ENCODE assay signal across 12 cellular contexts in the genomic region with DNA sequence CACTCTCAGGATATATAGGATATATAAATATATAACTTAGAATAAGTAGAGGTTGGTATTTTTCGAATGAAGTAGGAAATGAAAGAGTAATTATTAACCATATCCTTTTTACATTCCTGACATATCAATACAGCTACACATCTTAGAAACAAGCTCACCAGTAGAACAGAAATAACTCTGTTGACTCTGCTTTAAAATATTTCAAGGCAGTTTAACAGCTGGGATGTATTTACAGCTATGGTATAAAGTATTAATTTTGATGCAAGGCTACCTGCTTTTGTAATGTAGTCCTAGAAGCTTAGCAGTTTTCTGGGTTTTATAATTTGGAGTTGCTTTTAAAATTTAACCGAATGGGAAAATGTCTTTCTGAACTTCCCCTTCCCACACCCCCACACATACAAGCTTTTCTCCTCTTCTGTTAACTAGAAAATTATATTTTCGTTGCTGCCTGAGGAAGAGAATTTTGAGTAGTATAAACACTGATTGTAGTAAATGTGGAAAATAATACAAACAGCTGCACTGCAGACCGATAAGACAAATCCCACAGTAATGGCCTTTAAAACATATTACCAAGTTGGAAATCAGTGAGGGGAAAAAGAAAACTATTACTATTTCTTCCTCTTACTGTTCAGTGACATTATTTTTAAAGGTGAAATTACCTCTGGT.
DNase-seq lines count a peak whose midpoint lies in the region; ATAC-seq, FAIRE-seq and TF ChIP-seq lines count a peak whose summit lies in the region.
"Had no signal": no experiment of that assay in that cellular context is flagged by ENCODE, and none has a peak within 500 bp of the region (broad histone marks: within the 10 kb centered on the region; RNA-seq: fewer than 3 reads in every experiment).

No MANE protein-coding gene starts in this region.

- TF ChIP-seq POLR2A in endothelial cell of umbilical vein (IDR thresholded peaks at IDR 0.05; ENCODE audit: low read depth, low read length): no peak

- dilution Hi-C loops in endothelial cell of umbilical vein (cut with MboI; ENCODE audit: extremely low pct_ligation_motif_present, low sequenced_read_pairs): no loop called here

- H3K9ac ChIP-seq in OCI-LY3 (ENCODE audit: low read length): no peak overlapping the region
- peak overlapping the region; percentile 68 for H3K9ac ChIP-seq in endothelial cell of umbilical vein (replicated peaks; ENCODE audit: extremely low read depth, insufficient read depth, low read length)

- DNase-seq in COLO829 (ENCODE audit: low spot score) (peak; percentile 59), endothelial cell of umbilical vein (ENCODE audit: low read depth, low spot score) (peak; percentile 63), myocyte (ENCODE audit: low read depth) (peak; percentile 58), NCI-H526 (lab: John Stamatoyannopoulos, UW) (no peak)
- DNase-seq: activated CD8-positive, alpha-beta memory T cell treated with anti-CD3 and anti-CD28 coated beads for 24 hours; left colon; thyroid gland had no signal

- no peaks in the 10 kb centered on the region for H3K9me3 ChIP-seq in OCI-LY3 (ENCODE audit: insufficient read depth, low read length)
- no peaks in the 10 kb centered on the region for H3K9me3 ChIP-seq in endothelial cell of umbilical vein (replicated peaks; ENCODE audit: control insufficient read depth, insufficient read depth, low read length)
- H3K9me3 ChIP-seq: thyroid gland had no signal

- H3K79me2 ChIP-seq in OCI-LY3 (ENCODE audit: low read length) (no peaks in the 10 kb centered on the region), endothelial cell of umbilical vein (ENCODE audit: control insufficient read depth, insufficient read depth, low read length) (no peaks in the 10 kb centered on the region)

- H3K4me1 ChIP-seq in OCI-LY3 (ENCODE audit: low read length) (peaks cover 14% of the 10 kb centered on the region), endothelial cell of umbilical vein (ENCODE audit: control insufficient read depth, extremely low read depth, insufficient read depth, low read length) (peaks cover 15% of the 10 kb centered on the region)

- H3K27ac ChIP-seq in OCI-LY3 (ENCODE audit: low read length) (no peak overlapping the region), endothelial cell of umbilical vein (ENCODE audit: insufficient read depth, low read depth, low read length) (peak overlapping the region; percentile 65)
- H3K27ac ChIP-seq: thyroid gland had no signal

- TSS peak; percentile 88 for BruUV-seq in endothelial cell of umbilical vein (replicated peaks; lab: Mats Ljungman, UMichigan)

- H2AFZ ChIP-seq in OCI-LY3 (ENCODE audit: low read depth, low read length): no peak overlapping the region
- peak overlapping the region; percentile 29 for H2AFZ ChIP-seq in endothelial cell of umbilical vein (ENCODE audit: low read depth, low read length)

- H3K4me3 ChIP-seq in OCI-LY3 (ENCODE audit: low read length) (no peak overlapping the region), endothelial cell of umbilical vein (replicated peaks in 1 of 3; ENCODE audit: insufficient read depth in 1 of 3, low read depth in 1 of 3, low read length in 3 of 3) (peak overlapping the region in 1 of 3 experiments; percentile 20)
- H3K4me3 ChIP-seq: GM12878, thyroid gland had no signal

- ATAC-seq in GM19328 (IDR thresholded peaks at IDR 0.05; ENCODE audit: unreplicated experiment) (no peak), HG03139 (IDR thresholded peaks at IDR 0.05; ENCODE audit: unreplicated experiment) (no peak), HG03159 (IDR thresholded peaks at IDR 0.05; ENCODE audit: unreplicated experiment) (no peak)
- ATAC-seq: GM12878, left colon had no signal

- TF ChIP-seq CTCF in OCI-LY3 (IDR thresholded peaks at IDR 0.05; ENCODE audit: low read depth, low read length): no peak
- TF ChIP-seq CTCF in endothelial cell of umbilical vein (IDR thresholded peaks at IDR 0.05; ENCODE audit: extremely low read depth in 1 of 2, insufficient read depth in 1 of 2, low read depth in 1 of 2, low read length in 2 of 2): no peak

- no peaks in the 10 kb centered on the region for H3K36me3 ChIP-seq in OCI-LY3 (replicated peaks; ENCODE audit: low read depth, low read length)
- no peaks in the 10 kb centered on the region for H3K36me3 ChIP-seq in endothelial cell of umbilical vein (ENCODE audit: control insufficient read depth in 2 of 2, extremely low read depth in 1 of 2, insufficient read depth in 2 of 2, low read length in 2 of 2)
- H3K36me3 ChIP-seq: thyroid gland had no signal

- H4K20me1 ChIP-seq in OCI-LY3 (ENCODE audit: insufficient read depth, low read length) (no peaks in the 10 kb centered on the region), endothelial cell of umbilical vein (replicated peaks; ENCODE audit: control insufficient read depth, extremely low read depth, insufficient read depth, low read length) (no peaks in the 10 kb centered on the region)

- POLR2A ChIA-PET in endothelial cell of umbilical vein (lab: Charles Lee): interaction anchor here (0.7 kb wide), 1 partner anchor 1199 kb away, joined by 3 read pairs; no protein-coding TSS in a partner anchor

- CTCF ChIA-PET in endothelial cell of umbilical vein (lab: Charles Lee): interaction anchor here (0.6 to 1.4 kb wide), 7 partner anchors 9 to 784 kb away, joined by 3 to 5 read pairs (median 4); no protein-coding TSS in a partner anchor

- H3K9me1 ChIP-seq in endothelial cell of umbilical vein (replicated peaks; ENCODE audit: control insufficient read depth, extremely low read depth, insufficient read depth, low read length): no peaks in the 10 kb centered on the region

- H3K4me2 ChIP-seq in OCI-LY3 (ENCODE audit: low read length) (0 out of 2 replicates have a peak overlapping the region, but pooled peaks have one; percentile 9), endothelial cell of umbilical vein (ENCODE audit: insufficient read depth, low read length) (peak overlapping the region; percentile 83)

- H3K27me3 ChIP-seq in OCI-LY3 (ENCODE audit: low read depth, low read length) (no peaks in the 10 kb centered on the region), endothelial cell of umbilical vein (ENCODE audit: control insufficient read depth in 2 of 2, insufficient read depth in 2 of 2, low read length in 2 of 2) (no peaks in the 10 kb centered on the region)
- H3K27me3 ChIP-seq: thyroid gland had no signal

- peak; percentile 15 for FAIRE-seq in endothelial cell of umbilical vein (lab: Jason Lieb, UNC)
- FAIRE-seq: GM12878 had no signal

- intact Hi-C loops in endothelial cell of umbilical vein (cut with micrococcal nuclease): loop anchor here (5.0 kb wide), 2 partner anchors 49 to 76 kb away; no protein-coding TSS in a partner anchor

TF ChIP-seq in endothelial cell of umbilical vein, 7 proteins besides CTCF, POLR2A, EP300 and RAD21:
- TF ChIP-seq JUN (IDR thresholded peaks at IDR 0.05; ENCODE audit: borderline replicate concordance, insufficient read depth, insufficient read length, low read depth): peak; percentile 38
- no peak for TF ChIP-seq POLR2AphosphoS5 (IDR thresholded peaks at IDR 0.05; ENCODE audit: insufficient read depth, low read depth, low read length)

Comparison
In these comparisons a context has a peak if more than half of its experiments do, and no peak if none do; other contexts are left out.
1. DNase-seq: peak in COLO829 (single experiment), endothelial cell of umbilical vein (single experiment) and myocyte (single experiment); none in NCI-H526 (0 of 2).